ENCODE assay signal across 9 cellular contexts in genomic region chr7:123749537-123749857, GRCh38. TPM values are rescaled to one million over a fixed set of nuclear protein-coding genes. Genes with fewer than 3 reads are reported as not detected.
DNase-seq lines count a peak whose midpoint lies in the region; ATAC-seq, FAIRE-seq and TF ChIP-seq lines count a peak whose summit lies in the region.
"Had no signal": no experiment of that assay in that cellular context is flagged by ENCODE, and none has a peak within 500 bp of the region (broad histone marks: within the 10 kb centered on the region; RNA-seq: fewer than 3 reads in every experiment).

No MANE protein-coding gene starts in this region.

- FAIRE-seq in GM19239 (lab: Jason Lieb, UNC), result no peak
- FAIRE-seq: colon had no signal

- H3K36me3 Mint-ChIP-seq in effector memory CD8-positive, alpha-beta T cell (ENCODE audit: insufficient read depth), result peaks cover 22% of the 10 kb centered on the region

- peak overlapping the region; percentile 96 for H3K27ac ChIP-seq in vagina

- H3K27me3 ChIP-seq in mucosa of stomach (ENCODE audit: control insufficient read depth, insufficient read depth, low read length) (no peaks in the 10 kb centered on the region), vagina (no peaks in the 10 kb centered on the region)

- intact Hi-C loops in vagina (cut with DNase I), result no loop called here

- TF ChIP-seq CTCF in GM20000 (IDR thresholded peaks at IDR 0.05; ENCODE audit: extremely low read depth, missing control alignments), result no peak
- TF ChIP-seq CTCF in vagina (IDR thresholded peaks at IDR 0.05), result no peak

- H3K36me3 ChIP-seq in mucosa of stomach (ENCODE audit: control insufficient read depth, insufficient read depth, low read length), result no peaks in the 10 kb centered on the region
- no peaks in the 10 kb centered on the region for H3K36me3 ChIP-seq in vagina

- peak overlapping the region; percentile 92 to 95 for H3K4me3 Mint-ChIP-seq in effector memory CD8-positive, alpha-beta T cell

- DNase-seq in EH (ENCODE audit: low read depth) (peak; percentile 71), GM20000 (ENCODE audit: low spot score) (peak; percentile 52), T follicular helper cell (ENCODE audit: low read depth) (peak; percentile 4), vagina (ENCODE audit: extremely low spot score in 2 of 2) (no peak), GM19239 (ENCODE audit: insufficient read length, low spot score) (no peak)
- peak in 1 of 3 experiments; percentile 5 for DNase-seq in effector memory CD8-positive, alpha-beta T cell

- peak overlapping the region; percentile 58 for H3K4me3 ChIP-seq in mucosa of stomach (ENCODE audit: low read length)
- peak overlapping the region; percentile 78 to 92 for H3K4me3 ChIP-seq in vagina

- peak; percentile 19 for ATAC-seq in HG03520 (IDR thresholded peaks at IDR 0.05; ENCODE audit: unreplicated experiment)
- no peak for ATAC-seq in effector memory CD8-positive, alpha-beta T cell (replicated peaks)

- peak overlapping the region; percentile 87 for H3K9ac ChIP-seq in mucosa of stomach (ENCODE audit: low read length)

- no peaks in the 10 kb centered on the region for H3K9me3 ChIP-seq in mucosa of stomach (ENCODE audit: control insufficient read depth, low read length)
- no peaks in the 10 kb centered on the region for H3K9me3 ChIP-seq in vagina

- H3K4me1 ChIP-seq in mucosa of stomach (ENCODE audit: control insufficient read depth, insufficient read depth, low read length), result peaks cover 19% of the 10 kb centered on the region
- peaks cover 53% of the 10 kb centered on the region for H3K4me1 ChIP-seq in vagina

- peak overlapping the region; percentile 94 to 95 for H3K27ac Mint-ChIP-seq in effector memory CD8-positive, alpha-beta T cell

- no peak for TF ChIP-seq POLR2A in vagina (IDR thresholded peaks at IDR 0.05)

- H3K4me1 Mint-ChIP-seq in effector memory CD8-positive, alpha-beta T cell (ENCODE audit: low read depth in 2 of 2), result peaks cover 32 to 46% of the 10 kb centered on the region in 2 donors

- H3K27me3 Mint-ChIP-seq in effector memory CD8-positive, alpha-beta T cell, result no peaks in the 10 kb centered on the region

- no peaks in the 10 kb centered on the region for H3K9me3 Mint-ChIP-seq in effector memory CD8-positive, alpha-beta T cell

RNA-seq across cellular contexts. Expression of gene WASL, which starts 0.7 kb away (rescaled TPM):
- total RNA-seq in vagina, result 24.8 TPM

Comparison
In these comparisons a context has a peak if more than half of its experiments do, and no peak if none do; other contexts are left out.
1. DNase-seq: peak in EH (single experiment), GM20000 (single experiment) and T follicular helper cell (single experiment); none in vagina (0 of 2) and GM19239 (single experiment).